Comparison of ENCODE assay signal across 23 cellular contexts in the genomic region with DNA sequence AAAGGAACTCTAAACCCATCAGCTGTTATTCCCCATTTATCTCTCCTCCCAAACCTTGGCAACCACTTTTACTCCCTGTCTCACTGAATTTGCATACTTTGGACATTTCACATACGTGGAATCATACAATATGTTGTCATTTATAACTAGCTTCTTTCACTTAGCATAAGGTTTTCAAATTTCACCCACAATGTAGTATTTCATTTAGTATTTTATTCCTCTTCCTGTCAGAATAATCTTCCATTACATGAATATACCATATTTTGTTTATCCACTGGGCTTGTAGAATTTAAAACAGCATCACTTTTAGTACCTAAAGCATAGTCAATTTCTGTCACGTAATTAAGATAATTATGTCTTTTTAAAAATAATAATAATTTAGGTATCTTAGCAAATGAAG.
"Had no signal": no experiment of that assay in that cellular context is flagged by ENCODE, and none has a peak within 500 bp of the region (broad histone marks: within the 10 kb centered on the region; RNA-seq: fewer than 3 reads in every experiment).

No MANE protein-coding gene starts in this region.

- H3K4me1 ChIP-seq: adrenal gland, ascending aorta, breast epithelium, upper lobe of right lung had no signal

- H3K4me3 Mint-ChIP-seq: activated CD4-positive, alpha-beta memory T cell treated with anti-CD3 and anti-CD28 coated beads, Interleukin-2, amount 10 ng/mL, durations not matched to agents 7 days and 5 days; activated T-helper 1 cell treated with anti-CD3 and anti-CD28 coated beads, Interleukin-12 subunit alpha, Interleukin-12 subunit beta, Interleukin-2, Interleukin-4 antibody, amounts not matched to agents 30 ng/mL and 10 ng/mL and 1 ng/mL, durations not matched to agents 14 hours and 24 hours and 36 hours; central memory CD8-positive, alpha-beta T cell; naive B cell; T-helper 1 cell treated with Interleukin-12 subunit alpha and Interleukin-12 subunit beta and Interleukin-4 antibody, amounts not matched to agents 30 μg/mL and 1 μg/mL, for 36 hours had no signal

- FAIRE-seq: colon, keratinocyte had no signal

- H3K9me3 Mint-ChIP-seq: activated CD4-positive, alpha-beta memory T cell treated with anti-CD3 and anti-CD28 coated beads, Interleukin-2, amount 10 ng/mL, durations not matched to agents 7 days and 5 days; activated naive CD4-positive, alpha-beta T cell treated with anti-CD3 and anti-CD28 coated beads, Interleukin-2, amount 50 U/mL, for 72 hours; activated T-helper 1 cell treated with anti-CD3 and anti-CD28 coated beads, Interleukin-12 subunit alpha, Interleukin-12 subunit beta, Interleukin-2, Interleukin-4 antibody, amounts not matched to agents 30 ng/mL and 10 ng/mL and 1 ng/mL, durations not matched to agents 14 hours and 24 hours and 36 hours; central memory CD8-positive, alpha-beta T cell; naive B cell; T-helper 1 cell treated with Interleukin-12 subunit alpha and Interleukin-12 subunit beta and Interleukin-4 antibody, amounts not matched to agents 30 μg/mL and 1 μg/mL, for 36 hours had no signal

- DNase-seq: activated CD4-positive, alpha-beta memory T cell treated with anti-CD3 and anti-CD28 coated beads, Interleukin-2, amount 10 ng/mL, durations not matched to agents 7 days and 5 days; activated CD4-positive, alpha-beta T cell treated with anti-CD3 and anti-CD28 coated beads for 48 hours; activated gamma-delta T cell; adrenal gland; heart right ventricle; mesenchymal stem cell; naive B cell; stimulated activated CD4-positive, alpha-beta T cell treated with anti-CD3 and anti-CD28 coated beads, Interleukin-4, amount 100 ng/mL, for 4 hours; stimulated activated naive CD8-positive, alpha-beta T cell treated with anti-CD3 and anti-CD28 coated beads, Interleukin-15, Interleukin-2, amounts not matched to agents 100 U/mL and 50 U/mL, for 24 hours; T1000; upper lobe of right lung had no signal

- H3K4me1 Mint-ChIP-seq: activated CD4-positive, alpha-beta memory T cell treated with anti-CD3 and anti-CD28 coated beads, Interleukin-2, amount 10 ng/mL, durations not matched to agents 7 days and 5 days; central memory CD8-positive, alpha-beta T cell; naive B cell had no signal

- H3K4me3 ChIP-seq: adrenal gland, ascending aorta, breast epithelium, heart right ventricle, mucosa of descending colon, prostate gland, right atrium auricular region, upper lobe of right lung had no signal

- H3K36me3 ChIP-seq: adrenal gland, ascending aorta, breast epithelium, heart right ventricle, prostate gland, right atrium auricular region, upper lobe of right lung had no signal

- H3K27me3 ChIP-seq: ascending aorta, breast epithelium, right atrium auricular region had no signal

- H3K27ac ChIP-seq: adrenal gland, ascending aorta, breast epithelium, epithelial cell of prostate, heart right ventricle, right atrium auricular region, upper lobe of right lung had no signal

- H3K9me3 ChIP-seq: adrenal gland, ascending aorta, mucosa of descending colon, prostate gland, right atrium auricular region, upper lobe of right lung had no signal

- H3K36me3 Mint-ChIP-seq: activated naive CD4-positive, alpha-beta T cell treated with anti-CD3 and anti-CD28 coated beads, Interleukin-2, amount 50 U/mL, for 72 hours; naive B cell had no signal

- H3K27ac Mint-ChIP-seq: activated CD4-positive, alpha-beta memory T cell treated with anti-CD3 and anti-CD28 coated beads, Interleukin-2, amount 10 ng/mL, durations not matched to agents 7 days and 5 days; activated naive CD4-positive, alpha-beta T cell treated with anti-CD3 and anti-CD28 coated beads, Interleukin-2, amount 50 U/mL, for 72 hours; activated T-helper 1 cell treated with anti-CD3 and anti-CD28 coated beads, Interleukin-12 subunit alpha, Interleukin-12 subunit beta, Interleukin-2, Interleukin-4 antibody, amounts not matched to agents 30 ng/mL and 10 ng/mL and 1 ng/mL, durations not matched to agents 14 hours and 24 hours and 36 hours; T-helper 1 cell treated with Interleukin-12 subunit alpha and Interleukin-12 subunit beta and Interleukin-4 antibody, amounts not matched to agents 30 μg/mL and 1 μg/mL, for 36 hours had no signal
